12 cellular contexts compared by ENCODE assay signal in the genomic region with DNA sequence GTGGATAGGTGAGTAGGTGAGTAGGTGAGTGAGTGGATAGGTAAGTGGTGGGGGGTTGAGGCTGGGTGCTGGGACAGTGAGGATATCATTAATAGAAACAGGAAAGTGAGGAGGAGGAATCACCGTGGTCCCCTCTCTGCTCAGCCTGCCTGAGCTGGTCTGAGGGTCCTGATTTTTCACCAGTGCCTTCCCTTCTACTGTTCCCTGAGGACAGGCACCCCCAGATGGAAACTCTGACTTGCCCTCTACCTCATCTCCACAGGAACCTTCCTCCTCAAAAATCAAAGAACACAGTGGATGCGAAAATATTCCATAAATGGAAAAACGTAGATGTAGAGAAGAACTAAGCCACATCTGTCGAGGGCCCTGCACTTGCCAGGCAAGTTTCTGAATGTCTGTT. TPM values are rescaled to one million over a fixed set of nuclear protein-coding genes. Genes with fewer than 3 reads are reported as not detected.
DNase-seq lines count a peak whose midpoint lies in the region; ATAC-seq, FAIRE-seq and TF ChIP-seq lines count a peak whose summit lies in the region.
"Had no signal": no experiment of that assay in that cellular context is flagged by ENCODE, and none has a peak within 500 bp of the region (broad histone marks: within the 10 kb centered on the region; RNA-seq: fewer than 3 reads in every experiment).

No MANE protein-coding gene starts in this region.

- DNase-seq in activated naive CD4-positive, alpha-beta T cell treated with anti-CD3 and anti-CD28 coated beads, Interleukin-2, amount 10 ng/mL, durations not matched to agents 7 days and 5 days = no peak
- DNase-seq in activated naive CD4-positive, alpha-beta T cell (lab: John Stamatoyannopoulos, UW) = no peak
- no peak for DNase-seq in activated CD4-positive, alpha-beta memory T cell treated with anti-CD3 and anti-CD28 coated beads for 36 hours
- no peak for DNase-seq in keratinocyte (ENCODE audit: low read depth, low spot score)
- DNase-seq in upper lobe of right lung = no peak
- DNase-seq in NCI-H2196 (lab: John Stamatoyannopoulos, UW; ENCODE audit: unreplicated experiment) = no peak
- DNase-seq in amygdala (lab: John Stamatoyannopoulos, UW) = no peak
- DNase-seq: foreskin melanocyte, NCI-H226 had no signal

- H3K27ac ChIP-seq in keratinocyte (ENCODE audit: control insufficient read depth, insufficient read depth, low read length) (peak overlapping the region; percentile 87), upper lobe of right lung (peak overlapping the region; percentile 31)
- H3K27ac ChIP-seq: VCaP had no signal

- no peak overlapping the region for H3K4me2 ChIP-seq in keratinocyte (ENCODE audit: control insufficient read depth, extremely low read depth, insufficient read depth, low read depth, low read length)

- CTCF ChIA-PET in activated naive CD4-positive, alpha-beta T cell treated with anti-CD3 and anti-CD28 coated beads, Interleukin-2, amount 10 ng/mL, durations not matched to agents 7 days and 5 days (lab: Charles Lee) = interaction anchor here (1.1 to 7.4 kb wide), 6 partner anchors 9 to 65 kb away, joined by 3 to 70 read pairs (median 7); no protein-coding TSS in a partner anchor
- CTCF ChIA-PET in activated CD4-positive, alpha-beta memory T cell treated with anti-CD3 and anti-CD28 coated beads for 36 hours (lab: Charles Lee) = interaction anchor here (0.8 to 6.9 kb wide), 8 partner anchors 10 to 127 kb away, joined by 4 to 71 read pairs (median 6); no protein-coding TSS in a partner anchor

- dilution Hi-C loops in keratinocyte (cut with MboI; ENCODE audit: extremely low pct_ligation_motif_present, low sequenced_read_pairs) = no loop called here

- H3K79me2 ChIP-seq in keratinocyte (ENCODE audit: control insufficient read depth, insufficient read depth, low read length) = no peaks in the 10 kb centered on the region

- no peaks in the 10 kb centered on the region for H3K36me3 ChIP-seq in keratinocyte (ENCODE audit: control insufficient read depth in 2 of 2, extremely low read depth in 1 of 2, insufficient read depth in 2 of 2, low read length in 2 of 2)
- H3K36me3 ChIP-seq in upper lobe of right lung = no peaks in the 10 kb centered on the region

- no peaks in the 10 kb centered on the region for H4K20me1 ChIP-seq in keratinocyte (ENCODE audit: control insufficient read depth, extremely low read depth, insufficient read depth, low read length)

- H3K9me3 ChIP-seq in keratinocyte (ENCODE audit: control insufficient read depth, low read depth, low read length) (no peaks in the 10 kb centered on the region), upper lobe of right lung (no peaks in the 10 kb centered on the region)

- H3K27me3 ChIP-seq in keratinocyte (ENCODE audit: control insufficient read depth, extremely low read depth, insufficient read depth, low read length) (no peaks in the 10 kb centered on the region), upper lobe of right lung (no peaks in the 10 kb centered on the region)

- intact Hi-C loops in activated CD4-positive, alpha-beta memory T cell treated with anti-CD3 and anti-CD28 coated beads for 36 hours (cut with micrococcal nuclease) = loop anchor here (1.0 to 5.0 kb wide), 6 partner anchors 10 to 130 kb away; no protein-coding TSS in a partner anchor
- intact Hi-C loops in upper lobe of right lung (cut with DNase I) = no loop called here

- ATAC-seq in upper lobe of right lung = no peak
- no peak for ATAC-seq in GM18505 (IDR thresholded peaks at IDR 0.05; ENCODE audit: unreplicated experiment)

- H3K36me3 Mint-ChIP-seq in activated naive CD4-positive, alpha-beta T cell treated with anti-CD3 and anti-CD28 coated beads, Interleukin-2, amount 10 ng/mL, durations not matched to agents 7 days and 5 days = peaks cover 79% of the 10 kb centered on the region
- peaks cover 32% of the 10 kb centered on the region for H3K36me3 Mint-ChIP-seq in activated CD4-positive, alpha-beta memory T cell treated with anti-CD3 and anti-CD28 coated beads for 36 hours

- H2AFZ ChIP-seq in keratinocyte (ENCODE audit: control insufficient read depth, low read length) = no peak overlapping the region

- H3K4me3 ChIP-seq in keratinocyte (ENCODE audit: control insufficient read depth in 2 of 3, extremely low read depth in 1 of 3, insufficient read depth in 2 of 3, low read depth in 1 of 3, low read length in 3 of 3) = no peak overlapping the region
- H3K4me3 ChIP-seq in upper lobe of right lung = peak overlapping the region; percentile 21
- H3K4me3 ChIP-seq: coronary artery had no signal

- TF ChIP-seq POLR2A in GM18505 (IDR thresholded peaks at IDR 0.05; ENCODE audit: borderline replicate concordance, extremely low read depth, insufficient read depth, insufficient read length) = no peak

- peaks cover 3% of the 10 kb centered on the region for H3K9me1 ChIP-seq in keratinocyte (ENCODE audit: control insufficient read depth, extremely low read depth, insufficient read depth, low read length)

- peaks cover 99% of the 10 kb centered on the region for H3K4me1 Mint-ChIP-seq in activated naive CD4-positive, alpha-beta T cell treated with anti-CD3 and anti-CD28 coated beads, Interleukin-2, amount 10 ng/mL, durations not matched to agents 7 days and 5 days
- H3K4me1 Mint-ChIP-seq in activated CD4-positive, alpha-beta memory T cell treated with anti-CD3 and anti-CD28 coated beads for 36 hours (ENCODE audit: low read depth) = peaks cover 97% of the 10 kb centered on the region

- H3K9me3 Mint-ChIP-seq in activated naive CD4-positive, alpha-beta T cell treated with anti-CD3 and anti-CD28 coated beads, Interleukin-2, amount 10 ng/mL, durations not matched to agents 7 days and 5 days = no peaks in the 10 kb centered on the region
- H3K9me3 Mint-ChIP-seq in activated CD4-positive, alpha-beta memory T cell treated with anti-CD3 and anti-CD28 coated beads for 36 hours = peaks cover 5% of the 10 kb centered on the region

- TF ChIP-seq CTCF in keratinocyte (optimal IDR thresholded peaks at IDR 0.05 in 1 of 3, IDR thresholded peaks at IDR 0.05 in 1 of 3, conservative IDR thresholded peaks at IDR 0.05 in 1 of 3; ENCODE audit: extremely low read depth in 1 of 3, insufficient read depth in 2 of 3, low read length in 3 of 3) (no peak), upper lobe of right lung (IDR thresholded peaks at IDR 0.05) (no peak)

- FAIRE-seq in keratinocyte (lab: Jason Lieb, UNC) = no peak

- peak overlapping the region; percentile 84 for H3K4me3 Mint-ChIP-seq in activated naive CD4-positive, alpha-beta T cell treated with anti-CD3 and anti-CD28 coated beads, Interleukin-2, amount 10 ng/mL, durations not matched to agents 7 days and 5 days
- H3K4me3 Mint-ChIP-seq in activated CD4-positive, alpha-beta memory T cell treated with anti-CD3 and anti-CD28 coated beads for 36 hours = peak overlapping the region; percentile 73

- no peak overlapping the region for H3K9ac ChIP-seq in keratinocyte (ENCODE audit: control insufficient read depth, extremely low read depth, insufficient read depth, low read length)

- peaks cover 27% of the 10 kb centered on the region for H3K4me1 ChIP-seq in keratinocyte (ENCODE audit: control insufficient read depth, extremely low read depth, insufficient read depth, low read length)
- peaks cover 29% of the 10 kb centered on the region for H3K4me1 ChIP-seq in upper lobe of right lung

- no peaks in the 10 kb centered on the region for H3K27me3 Mint-ChIP-seq in activated naive CD4-positive, alpha-beta T cell treated with anti-CD3 and anti-CD28 coated beads, Interleukin-2, amount 10 ng/mL, durations not matched to agents 7 days and 5 days
- H3K27me3 Mint-ChIP-seq in activated CD4-positive, alpha-beta memory T cell treated with anti-CD3 and anti-CD28 coated beads for 36 hours = no peaks in the 10 kb centered on the region

- POLR2A ChIA-PET in activated CD4-positive, alpha-beta memory T cell treated with anti-CD3 and anti-CD28 coated beads for 36 hours (lab: Charles Lee) = interaction anchor here (0.8 to 8.4 kb wide), 13 partner anchors 8 to 273 kb away, joined by 3 to 325 read pairs (median 4); no protein-coding TSS in a partner anchor

- peak overlapping the region; percentile 99 for H3K27ac Mint-ChIP-seq in activated naive CD4-positive, alpha-beta T cell treated with anti-CD3 and anti-CD28 coated beads, Interleukin-2, amount 10 ng/mL, durations not matched to agents 7 days and 5 days
- H3K27ac Mint-ChIP-seq in activated CD4-positive, alpha-beta memory T cell treated with anti-CD3 and anti-CD28 coated beads for 36 hours = peak overlapping the region; percentile 84

RNA-seq across cellular contexts. Expression of a gene that starts 1.9 kb away (rescaled TPM):
- 1 to 10 TPM; 6.5 to 6.9 TPM for total RNA-seq in activated CD4-positive, alpha-beta memory T cell treated with anti-CD3 and anti-CD28 coated beads for 36 hours
- polyA plus RNA-seq in keratinocyte = 1.2 to 5.7 TPM (median 2.3 TPM) in 3 replicates
- not detected for polyA plus RNA-seq in keratinocyte (2011; ENCODE audit: low read depth)
- 1.4 and 3.2 TPM in 2 replicates for polyA plus RNA-seq in keratinocyte (2011; cell fraction: cytosol; rRNA removed)
- 5.6 and 8.3 TPM in 2 replicates for polyA plus RNA-seq in keratinocyte (2011; cell fraction: nucleus; rRNA removed)
- 0.47 and 2.7 TPM in 2 replicates for polyA plus RNA-seq in keratinocyte (2012; ENCODE audit: low replicate concordance)
- 1.6 to 13.5 TPM (median 9.7 TPM) in 3 replicates for polyA minus RNA-seq in keratinocyte
- polyA minus RNA-seq in keratinocyte (2011; cell fraction: cytosol; rRNA and poly(A)+ RNA removed) = 8.8 TPM
- polyA minus RNA-seq in keratinocyte (2011; cell fraction: nucleus; rRNA and poly(A)+ RNA removed) = 4.7 and 5.3 TPM in 2 replicates
- 6.3 TPM for total RNA-seq in upper lobe of right lung
